23 cellular contexts compared by ENCODE assay signal in the genomic region with DNA sequence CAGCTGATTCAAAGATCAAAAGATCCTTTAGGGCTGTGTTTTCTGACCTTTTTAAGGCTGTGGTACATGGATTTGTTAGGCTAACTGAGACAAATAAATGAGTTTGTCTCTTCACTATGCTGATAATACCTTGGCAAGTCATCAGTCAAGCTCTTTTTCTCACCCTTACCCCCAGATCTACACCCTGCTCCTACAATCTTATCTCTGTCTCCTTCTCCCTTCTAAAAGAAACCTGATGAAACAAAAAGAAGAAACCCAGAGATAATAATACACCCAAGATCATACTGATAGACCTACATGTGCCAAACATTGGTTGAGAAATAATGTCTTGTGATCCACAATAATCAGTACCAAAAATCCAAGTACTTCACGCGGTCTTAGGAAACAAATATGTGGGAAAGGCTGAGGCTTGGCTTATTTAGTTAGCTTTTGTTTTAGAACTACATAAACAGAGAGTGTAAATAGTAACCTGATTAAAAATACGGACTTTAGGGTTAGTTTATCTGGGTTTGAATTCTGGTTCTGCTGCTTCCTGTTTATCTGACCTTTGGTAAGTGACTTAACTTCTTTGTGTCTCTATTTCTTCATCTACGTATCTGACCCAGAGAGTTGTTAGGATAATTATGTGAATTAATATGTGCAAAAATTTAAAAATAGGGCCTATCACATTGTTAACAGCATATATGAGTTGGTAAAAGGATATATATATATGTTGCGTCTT. TPM values are rescaled to one million over a fixed set of nuclear protein-coding genes. Genes with fewer than 3 reads are reported as not detected.
"Had no signal": no experiment of that assay in that cellular context is flagged by ENCODE, and none has a peak within 500 bp of the region (broad histone marks: within the 10 kb centered on the region; RNA-seq: fewer than 3 reads in every experiment).

No MANE protein-coding gene starts in this region.

- H3K27ac ChIP-seq: brain microvascular endothelial cell, cardiac muscle cell, PC-9, VCaP had no signal

- H3K9me3 Mint-ChIP-seq: activated naive CD4-positive, alpha-beta T cell treated with anti-CD3 and anti-CD28 coated beads, Interleukin-2, amount 10 ng/mL, durations not matched to agents 7 days and 5 days; activated naive CD8-positive, alpha-beta T cell treated with anti-CD3 and anti-CD28 coated beads for 36 hours; activated T-helper 2 cell treated with anti-CD3 and anti-CD28 coated beads, Interferon-gamma antibody, Interleukin-2, Interleukin-4, amounts not matched to agents 10 μg/mL and 5 μg/mL and 100 μg/mL, durations not matched to agents 14 hours and 24 hours and 36 hours; T-helper 1 cell treated with Interleukin-12 subunit alpha and Interleukin-12 subunit beta and Interleukin-4 antibody, amounts not matched to agents 30 μg/mL and 1 μg/mL, for 36 hours had no signal

- H3K4me3 Mint-ChIP-seq: activated CD4-positive, alpha-beta T cell treated with anti-CD3 and anti-CD28 coated beads for 36 hours; activated CD8-positive, alpha-beta T cell treated with anti-CD3 and anti-CD28 coated beads for 36 hours; activated naive CD4-positive, alpha-beta T cell treated with anti-CD3 and anti-CD28 coated beads, Interleukin-2, amount 10 ng/mL, durations not matched to agents 7 days and 5 days; activated naive CD8-positive, alpha-beta T cell treated with anti-CD3 and anti-CD28 coated beads for 36 hours; activated T-cell treated with anti-CD3 and anti-CD28 coated beads, Interleukin-2, amount 50 U/mL, for 72 hours; T-helper 1 cell treated with Interleukin-12 subunit alpha and Interleukin-12 subunit beta and Interleukin-4 antibody, amounts not matched to agents 30 μg/mL and 1 μg/mL, for 36 hours had no signal

- H3K4me2 ChIP-seq: PC-9 had no signal

- H3K36me3 Mint-ChIP-seq: activated naive CD4-positive, alpha-beta T cell treated with anti-CD3 and anti-CD28 coated beads, Interleukin-2, amount 10 ng/mL, durations not matched to agents 7 days and 5 days; activated naive CD8-positive, alpha-beta T cell treated with anti-CD3 and anti-CD28 coated beads for 36 hours had no signal

- H3K4me1 Mint-ChIP-seq: activated naive CD4-positive, alpha-beta T cell treated with anti-CD3 and anti-CD28 coated beads, Interleukin-2, amount 10 ng/mL, durations not matched to agents 7 days and 5 days; activated naive CD8-positive, alpha-beta T cell treated with anti-CD3 and anti-CD28 coated beads for 36 hours had no signal

- H3K36me3 ChIP-seq: brain microvascular endothelial cell, cardiac muscle cell, MG63 had no signal

- H3K4me3 ChIP-seq: cardiac muscle cell, MG63, PC-9 had no signal

- H3K9me3 ChIP-seq: MG63 had no signal

- H3K27ac Mint-ChIP-seq: activated CD4-positive, alpha-beta T cell treated with anti-CD3 and anti-CD28 coated beads for 36 hours; activated CD8-positive, alpha-beta T cell treated with anti-CD3 and anti-CD28 coated beads for 36 hours; activated naive CD4-positive, alpha-beta T cell treated with anti-CD3 and anti-CD28 coated beads, Interleukin-2, amount 10 ng/mL, durations not matched to agents 7 days and 5 days; activated naive CD8-positive, alpha-beta T cell treated with anti-CD3 and anti-CD28 coated beads for 36 hours; activated T-cell treated with anti-CD3 and anti-CD28 coated beads, Interleukin-2, amount 50 U/mL, for 72 hours; activated T-helper 2 cell treated with anti-CD3 and anti-CD28 coated beads, Interferon-gamma antibody, Interleukin-2, Interleukin-4, amounts not matched to agents 10 μg/mL and 5 μg/mL and 100 μg/mL, durations not matched to agents 14 hours and 24 hours and 36 hours; T-helper 1 cell treated with Interleukin-12 subunit alpha and Interleukin-12 subunit beta and Interleukin-4 antibody, amounts not matched to agents 30 μg/mL and 1 μg/mL, for 36 hours had no signal

- H3K27me3 Mint-ChIP-seq: activated CD8-positive, alpha-beta T cell treated with anti-CD3 and anti-CD28 coated beads for 36 hours; activated naive CD4-positive, alpha-beta T cell treated with anti-CD3 and anti-CD28 coated beads, Interleukin-2, amount 10 ng/mL, durations not matched to agents 7 days and 5 days; activated naive CD8-positive, alpha-beta T cell treated with anti-CD3 and anti-CD28 coated beads for 36 hours had no signal

- DNase-seq: activated CD4-positive, alpha-beta T cell treated with anti-CD3 and anti-CD28 coated beads for 36 hours; activated CD8-positive, alpha-beta memory T cell treated with anti-CD3 and anti-CD28 coated beads, Interleukin-2, amount 50 U/mL, for 4 hours; activated CD8-positive, alpha-beta T cell treated with anti-CD3 and anti-CD28 coated beads for 36 hours; activated gamma-delta T cell treated with Interleukin-2 at 50 U/mL for 16 hours; activated naive CD4-positive, alpha-beta T cell treated with anti-CD3 and anti-CD28 coated beads, Interleukin-2, amount 10 ng/mL, durations not matched to agents 7 days and 5 days; activated naive CD8-positive, alpha-beta T cell treated with anti-CD3 and anti-CD28 coated beads for 36 hours; activated T-cell treated with anti-CD3 and anti-CD28 coated beads, Interleukin-2, amount 50 U/mL, for 72 hours; brain microvascular endothelial cell; MG63; NCI-H1105; NCI-H1436; NCI-H187; NCI-H2081; NCI-H510A treated with DMSO at 0.1 percent for 48 hours; NCI-H69; NK-92 treated with Interleukin-12 subunit alpha and Interleukin-12 subunit beta, amount 100 ng/mL, for 24 hours; PC-9; SHP77 treated with DMSO at 0.1 percent for 48 hours had no signal

- H3K27me3 ChIP-seq: brain microvascular endothelial cell, cardiac muscle cell, MG63 had no signal

- H2AFZ ChIP-seq: PC-9 had no signal

- ATAC-seq: activated CD4-positive, alpha-beta T cell treated with anti-CD3 and anti-CD28 coated beads for 36 hours; activated CD8-positive, alpha-beta T cell treated with anti-CD3 and anti-CD28 coated beads for 36 hours; activated T-cell treated with anti-CD3 and anti-CD28 coated beads, Interleukin-2, amount 50 U/mL, for 72 hours had no signal

RNA-seq across cellular contexts. Expression of gene PDCD1LG2, which starts 24.8 kb away (rescaled TPM):
- total RNA-seq: cardiac muscle cell, SK-MEL-5 had no signal
- polyA plus RNA-seq: cardiac muscle cell had no signal

RNA-seq across cellular contexts. Expression of gene CD274, which starts 35.2 kb away (rescaled TPM):
- total RNA-seq: cardiac muscle cell had no signal
- polyA plus RNA-seq: cardiac muscle cell had no signal
